2 cellular contexts compared by ENCODE assay signal in genomic region chr10:110629680-110630191, GRCh38.
TF ChIP-seq lines count a peak whose summit lies in the region.

No MANE protein-coding gene starts in this region.

TF ChIP-seq in SK-N-SH treated with all-trans-retinoic acid at 6 μM for 48 hours, 23 proteins besides CTCF, POLR2A, EP300 and RAD21 (continued from another document):
- TF ChIP-seq CSRNP3 (CRISPR knock-in tag; IDR thresholded peaks at IDR 0.05) (no peak), ARNTL (CRISPR knock-in tag; IDR thresholded peaks at IDR 0.05; ENCODE audit: borderline replicate concordance, low read depth) (no peak), ZC3H10 (CRISPR knock-in tag; IDR thresholded peaks at IDR 0.05) (no peak), ZNF8 (CRISPR knock-in tag; IDR thresholded peaks at IDR 0.05) (no peak), ISL1 (CRISPR knock-in tag; IDR thresholded peaks at IDR 0.05) (no peak), ZFP30 (CRISPR knock-in tag; IDR thresholded peaks at IDR 0.05) (no peak)

TF ChIP-seq in SK-N-SH, 30 proteins besides CTCF, POLR2A, EP300 and RAD21 (continued from another document):
- TF ChIP-seq USF2 (IDR thresholded peaks at IDR 0.05; ENCODE audit: borderline replicate concordance, low read depth, low read length): no peak
- no peak for TF ChIP-seq SMC3 (IDR thresholded peaks at IDR 0.05; ENCODE audit: low read depth, low read length)
- TF ChIP-seq MAX (IDR thresholded peaks at IDR 0.05; ENCODE audit: low read depth): no peak
- no peak for TF ChIP-seq MXI1 (IDR thresholded peaks at IDR 0.05; ENCODE audit: low read depth, low read length)
- TF ChIP-seq POLR2AphosphoS5 (IDR thresholded peaks at IDR 0.05; ENCODE audit: low read depth, low read length): no peak
- no peak for TF ChIP-seq GATA2 (CRISPR knock-in tag; IDR thresholded peaks at IDR 0.05)
- no peak for TF ChIP-seq ELF1 (IDR thresholded peaks at IDR 0.05)
- TF ChIP-seq ZBTB33 (IDR thresholded peaks at IDR 0.05; ENCODE audit: borderline replicate concordance, low read depth): no peak
- TF ChIP-seq REST (IDR thresholded peaks at IDR 0.05; ENCODE audit: low read depth, low read length): no peak
- TF ChIP-seq FOXM1 (IDR thresholded peaks at IDR 0.05; ENCODE audit: low read depth): no peak
